Comparison of ENCODE assay signal across 25 cellular contexts in the genomic region with DNA sequence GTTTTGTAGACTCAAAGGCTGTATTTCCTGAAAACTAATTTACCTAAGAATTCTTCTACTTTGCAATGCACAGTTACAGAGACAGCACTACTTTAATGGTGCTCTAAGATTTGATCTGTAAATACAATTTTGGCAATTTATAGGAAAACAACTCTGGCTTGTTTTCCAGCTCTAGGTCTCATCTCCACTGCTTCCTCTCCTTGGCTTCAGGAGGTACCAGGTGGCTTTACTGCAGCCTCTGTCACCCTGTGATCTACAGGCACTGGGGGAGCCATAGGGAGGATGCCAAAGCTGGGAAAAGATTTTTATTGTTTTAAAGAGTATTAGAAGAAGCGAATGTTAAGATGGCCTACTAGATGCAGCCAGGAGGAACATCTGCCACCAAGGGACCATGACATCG.
DNase-seq lines count a peak whose midpoint lies in the region; ATAC-seq and TF ChIP-seq lines count a peak whose summit lies in the region.
"Had no signal": no experiment of that assay in that cellular context is flagged by ENCODE, and none has a peak within 500 bp of the region (broad histone marks: within the 10 kb centered on the region; RNA-seq: fewer than 3 reads in every experiment).

No MANE protein-coding gene starts in this region.

- no peak for ATAC-seq in GM18907 (IDR thresholded peaks at IDR 0.05; ENCODE audit: unreplicated experiment)
- ATAC-seq: A549; CD8-positive, alpha-beta T cell had no signal

- peak overlapping the region; percentile 34 for H3K27ac Mint-ChIP-seq in mesothelial cell of epicardium
- H3K27ac Mint-ChIP-seq: B cell; CD14-positive monocyte; CD4-positive, alpha-beta memory T cell; CD4-positive, alpha-beta T cell; CD4-positive, CD25-positive, alpha-beta regulatory T cell; CD8-positive, alpha-beta memory T cell; CD8-positive, alpha-beta T cell had no signal

- H3K4me1 Mint-ChIP-seq in mesothelial cell of epicardium, result peaks cover 10% of the 10 kb centered on the region
- H3K4me1 Mint-ChIP-seq: B cell; CD14-positive monocyte; CD4-positive, alpha-beta memory T cell; CD4-positive, CD25-positive, alpha-beta regulatory T cell; CD8-positive, alpha-beta memory T cell had no signal

- H3K4me3 Mint-ChIP-seq in mesothelial cell of epicardium, result no peak overlapping the region
- H3K4me3 Mint-ChIP-seq: B cell; CD14-positive monocyte; CD4-positive, alpha-beta memory T cell; CD4-positive, alpha-beta T cell; CD4-positive, CD25-positive, alpha-beta regulatory T cell; CD8-positive, alpha-beta T cell had no signal

- no peak for DNase-seq in mesothelial cell of epicardium (ENCODE audit: low spot score in 2 of 2, unreplicated experiment in 2 of 2)
- DNase-seq: 8988T; ACHN; AML-193; BE2C; C1 segment of cervical spinal cord; Caco-2; Calu3; CD4-positive, alpha-beta memory T cell; CD4-positive, alpha-beta T cell; CD4-positive, CD25-positive, alpha-beta regulatory T cell; CD8-positive, alpha-beta memory T cell; CD8-positive, alpha-beta T cell; COR-L47; DMS 273 treated with DMSO at 0.1 percent for 48 hours; DMS153; DMS53; DMS79; DMS79 treated with DMSO at 0.1 percent for 48 hours; DND-41; EL had no signal

- TF ChIP-seq CTCF in mesothelial cell of epicardium (IDR thresholded peaks at IDR 0.05; ENCODE audit: unreplicated experiment), result no peak

- H3K36me3 Mint-ChIP-seq in mesothelial cell of epicardium, result peaks cover 14% of the 10 kb centered on the region
- H3K36me3 Mint-ChIP-seq: CD14-positive monocyte; CD4-positive, alpha-beta memory T cell; CD4-positive, CD25-positive, alpha-beta regulatory T cell; CD8-positive, alpha-beta memory T cell; CD8-positive, alpha-beta T cell had no signal

- H3K9me3 Mint-ChIP-seq in mesothelial cell of epicardium, result peaks cover 29% of the 10 kb centered on the region

- no peaks in the 10 kb centered on the region for H3K27me3 Mint-ChIP-seq in mesothelial cell of epicardium (ENCODE audit: low read depth)
- H3K27me3 Mint-ChIP-seq: B cell; CD4-positive, alpha-beta memory T cell; CD4-positive, alpha-beta T cell; CD4-positive, CD25-positive, alpha-beta regulatory T cell; CD8-positive, alpha-beta memory T cell had no signal
